In genomic region chr5:165579911-165580310, GRCh38 we compare ENCODE assay signal across 23 cellular contexts.
"Had no signal": no experiment of that assay in that cellular context is flagged by ENCODE, and none has a peak within 500 bp of the region (broad histone marks: within the 10 kb centered on the region; RNA-seq: fewer than 3 reads in every experiment).

No MANE protein-coding gene starts in this region.

- H3K27me3 ChIP-seq: brain microvascular endothelial cell, left lung, right lobe of liver, suprapubic skin had no signal

- DNase-seq: activated CD4-positive, alpha-beta memory T cell treated with anti-CD3 and anti-CD28 coated beads for 36 hours; activated CD4-positive, alpha-beta T cell treated with anti-CD3 and anti-CD28 coated beads for 36 hours; activated gamma-delta T cell treated with Interleukin-2 at 50 U/mL for 16 hours; activated T-cell treated with anti-CD3 and anti-CD28 coated beads for 4 hours; amniotic stem cell; brain microvascular endothelial cell; effector CD4-positive, alpha-beta T cell; hippocampal formation; left lung; midbrain; right lobe of liver; stimulated activated CD4-positive, alpha-beta T cell treated with anti-CD3 and anti-CD28 coated beads, Interleukin-4, amount 100 ng/mL, for 1 hour; stimulated activated naive CD8-positive, alpha-beta T cell treated with anti-CD3 and anti-CD28 coated beads, Interleukin-15, amount 100 ng/mL, for 72 hours; trophoblast cell had no signal

- H3K27ac Mint-ChIP-seq: activated CD4-positive, alpha-beta memory T cell treated with anti-CD3 and anti-CD28 coated beads for 36 hours; activated CD4-positive, alpha-beta T cell treated with anti-CD3 and anti-CD28 coated beads for 36 hours; activated naive CD4-positive, alpha-beta T cell treated with anti-CD3 and anti-CD28 coated beads, Interleukin-2, amount 50 U/mL, for 72 hours; activated T-helper 1 cell treated with anti-CD3 and anti-CD28 coated beads, Interleukin-12 subunit alpha, Interleukin-12 subunit beta, Interleukin-2, Interleukin-4 antibody, amounts not matched to agents 30 ng/mL and 10 ng/mL and 1 ng/mL, durations not matched to agents 14 hours and 24 hours and 36 hours; nephron; progenitor cell of endocrine pancreas; stimulated activated naive CD8-positive, alpha-beta T cell treated with anti-CD3 and anti-CD28 coated beads, Interleukin-15, amount 100 ng/mL, for 72 hours; WTC11 had no signal

- H3K4me1 ChIP-seq: left lung, right lobe of liver, suprapubic skin had no signal

- H3K9me3 Mint-ChIP-seq: activated T-helper 1 cell treated with anti-CD3 and anti-CD28 coated beads, Interleukin-12 subunit alpha, Interleukin-12 subunit beta, Interleukin-2, Interleukin-4 antibody, amounts not matched to agents 30 ng/mL and 10 ng/mL and 1 ng/mL, durations not matched to agents 14 hours and 24 hours and 36 hours; central memory CD8-positive, alpha-beta T cell; nephron had no signal

- H3K4me3 ChIP-seq: left lung, right lobe of liver, smooth muscle cell, suprapubic skin had no signal

- H3K36me3 Mint-ChIP-seq: activated CD4-positive, alpha-beta memory T cell treated with anti-CD3 and anti-CD28 coated beads for 36 hours; activated naive CD4-positive, alpha-beta T cell treated with anti-CD3 and anti-CD28 coated beads, Interleukin-2, amount 50 U/mL, for 72 hours; WTC11 had no signal

- H3K36me3 ChIP-seq: brain microvascular endothelial cell, left lung, right lobe of liver, suprapubic skin had no signal

- H3K27ac ChIP-seq: brain microvascular endothelial cell, left lung, right lobe of liver, suprapubic skin had no signal

- H3K9me3 ChIP-seq: left lung, right lobe of liver, suprapubic skin had no signal

- H3K4me1 Mint-ChIP-seq: activated CD4-positive, alpha-beta T cell treated with anti-CD3 and anti-CD28 coated beads for 36 hours; central memory CD8-positive, alpha-beta T cell; nephron; stimulated activated naive CD8-positive, alpha-beta T cell treated with anti-CD3 and anti-CD28 coated beads, Interleukin-15, amount 100 ng/mL, for 72 hours; WTC11 had no signal

- H3K4me2 ChIP-seq: smooth muscle cell had no signal

- FAIRE-seq: keratinocyte had no signal

- H3K27me3 Mint-ChIP-seq: activated CD4-positive, alpha-beta memory T cell treated with anti-CD3 and anti-CD28 coated beads for 36 hours; activated CD4-positive, alpha-beta T cell treated with anti-CD3 and anti-CD28 coated beads for 36 hours; central memory CD8-positive, alpha-beta T cell; progenitor cell of endocrine pancreas; stimulated activated naive CD8-positive, alpha-beta T cell treated with anti-CD3 and anti-CD28 coated beads, Interleukin-15, amount 100 ng/mL, for 72 hours had no signal

- H3K4me3 Mint-ChIP-seq: activated CD4-positive, alpha-beta memory T cell treated with anti-CD3 and anti-CD28 coated beads for 36 hours; activated CD4-positive, alpha-beta T cell treated with anti-CD3 and anti-CD28 coated beads for 36 hours; activated T-helper 1 cell treated with anti-CD3 and anti-CD28 coated beads, Interleukin-12 subunit alpha, Interleukin-12 subunit beta, Interleukin-2, Interleukin-4 antibody, amounts not matched to agents 30 ng/mL and 10 ng/mL and 1 ng/mL, durations not matched to agents 14 hours and 24 hours and 36 hours; central memory CD8-positive, alpha-beta T cell; nephron; stimulated activated naive CD8-positive, alpha-beta T cell treated with anti-CD3 and anti-CD28 coated beads, Interleukin-15, amount 100 ng/mL, for 72 hours; WTC11 had no signal
